In genomic region chr12:105107176-105107496, GRCh38 we compare ENCODE assay signal across 8 cellular contexts. TPM values are rescaled to one million over a fixed set of nuclear protein-coding genes. Genes with fewer than 3 reads are reported as not detected.
A peak's percentile ranks its signal among the peaks of the same experiment; 100 is the strongest.
DNase-seq lines count a peak whose midpoint lies in the region; ATAC-seq and TF ChIP-seq lines count a peak whose summit lies in the region.

No MANE protein-coding gene starts in this region.

- intact Hi-C loops in body of pancreas (cut with DNase I), result no loop called here

- DNase-seq in NCI-H82 (lab: John Stamatoyannopoulos, UW) (peak; percentile 78), NCI-H82 treated with DMSO at 0.1 percent for 48 hours (lab: John Stamatoyannopoulos, UW; ENCODE audit: unreplicated experiment) (no peak), HAP-1 (ENCODE audit: low spot score in 2 of 2) (no peak), NCI-H1105 (lab: John Stamatoyannopoulos, UW) (peak; percentile 47), body of pancreas (peak in 1 of 4 donors; percentile 53), kidney glomerular epithelial cell (lab: John Stamatoyannopoulos, UW) (peak; percentile 71), substantia nigra (lab: John Stamatoyannopoulos, UW) (peak in 3 of 49 donors; percentile 23 to 55 (median 46)), NCI-H1436 treated with DMSO at 0.1 percent for 48 hours (lab: John Stamatoyannopoulos, UW) (no peak)

- no peak for TF ChIP-seq CTCF in body of pancreas (IDR thresholded peaks at IDR 0.05)

- peaks cover 10% of the 10 kb centered on the region for H3K36me3 ChIP-seq in HAP-1 (replicated peaks)
- H3K36me3 ChIP-seq in body of pancreas (replicated peaks in 1 of 2; ENCODE audit: insufficient read depth in 1 of 2, low read depth in 2 of 2), result no peaks in the 10 kb centered on the region

- H3K4me3 ChIP-seq in HAP-1 (peak overlapping the region; percentile 91), body of pancreas (peak overlapping the region; percentile 80 to 83)

- peak; percentile 43 for ATAC-seq in body of pancreas

- in situ Hi-C loops in HAP-1 (cut with MboI; ENCODE audit: low sequenced_read_pairs), result no loop called here

- peak overlapping the region; percentile 81 to 98 (median 98) for H3K27ac ChIP-seq in body of pancreas
- peak overlapping the region; percentile 95 for H3K27ac ChIP-seq in substantia nigra (ENCODE audit: low read depth, low read length, poor library complexity, severe bottlenecking)

- 0 to 1% methylated on average over 15 of the region's 15 CpGs for WGBS in body of pancreas, 2 donors

- no peak for TF ChIP-seq POLR2A in body of pancreas (IDR thresholded peaks at IDR 0.05)

- H3K27me3 ChIP-seq in HAP-1 (ENCODE audit: low read depth) (no peaks in the 10 kb centered on the region), body of pancreas (no peaks in the 10 kb centered on the region)

- peaks cover 22% of the 10 kb centered on the region for H3K4me1 ChIP-seq in HAP-1
- H3K4me1 ChIP-seq in body of pancreas, result peaks cover 31% of the 10 kb centered on the region

- H3K9me3 ChIP-seq in HAP-1, result no peaks in the 10 kb centered on the region
- no peaks in the 10 kb centered on the region for H3K9me3 ChIP-seq in body of pancreas

RNA-seq across cellular contexts. Expression of gene WASHC4, which starts 0.4 kb away (rescaled TPM):
- 10 to 100 TPM; 41.2 to 63.6 TPM for total RNA-seq in body of pancreas

RNA-seq across cellular contexts. Expression of gene ALDH1L2, which starts 22.9 kb away (rescaled TPM):
- total RNA-seq in body of pancreas, result 10 to 100 TPM; 31.1 to 71.2 TPM

Comparison
In these comparisons a context has a peak if more than half of its experiments do, and no peak if none do; other contexts are left out.
1. DNase-seq: peak in NCI-H82 (single experiment), NCI-H1105 (single experiment) and kidney glomerular epithelial cell (single experiment); none in NCI-H82 treated with DMSO at 0.1 percent for 48 hours (single experiment), HAP-1 (0 of 2) and NCI-H1436 treated with DMSO at 0.1 percent for 48 hours (single experiment).